In the genomic region with DNA sequence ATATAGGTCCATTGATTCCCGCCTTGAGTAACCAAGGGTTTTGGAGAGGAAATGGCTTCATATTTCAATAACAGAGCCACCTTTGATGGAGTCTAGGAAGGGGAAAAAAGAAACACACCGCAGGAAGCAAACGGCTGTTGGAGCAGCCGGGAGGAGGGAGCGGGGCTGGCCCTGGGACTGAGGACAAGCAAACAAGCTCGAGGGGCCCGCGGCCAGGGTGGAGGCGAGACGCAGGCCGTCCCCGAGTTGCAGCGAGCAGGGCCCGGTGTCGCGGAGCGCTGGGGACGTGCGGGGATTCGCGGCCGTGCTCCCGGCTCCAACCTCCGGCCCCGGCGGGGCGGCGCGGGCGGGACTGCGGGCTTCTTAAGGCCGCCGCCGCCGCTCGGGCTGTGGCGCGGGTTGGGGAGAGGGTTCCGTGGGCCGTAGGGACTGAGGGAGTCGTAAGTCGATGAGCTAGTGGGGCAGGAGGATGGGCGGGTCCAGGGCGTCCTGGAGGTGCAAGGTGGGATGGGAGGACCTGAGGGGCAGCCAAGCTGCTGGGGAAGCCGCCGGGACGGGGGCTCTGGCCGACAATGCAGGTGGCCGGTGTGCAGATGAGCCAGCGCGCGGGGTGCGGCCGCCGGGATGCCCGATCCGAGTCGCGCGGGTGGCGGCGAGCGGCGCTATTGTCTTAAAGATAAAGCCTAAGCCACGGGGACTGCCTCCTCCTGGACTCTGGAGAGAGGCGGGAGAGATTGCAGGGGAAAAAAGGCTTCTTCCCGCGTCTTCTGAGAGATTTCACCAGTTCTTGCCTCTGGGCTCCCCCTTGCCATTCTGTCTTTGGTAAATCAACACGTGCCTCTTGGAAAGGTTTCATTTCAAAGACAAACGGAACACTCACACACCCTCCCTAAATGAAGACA, we compare ENCODE assay signal across 9 cellular contexts. TPM values are rescaled to one million over a fixed set of nuclear protein-coding genes. Genes with fewer than 3 reads are reported as not detected.
DNase-seq lines count a peak whose midpoint lies in the region; ATAC-seq and TF ChIP-seq lines count a peak whose summit lies in the region.
"Had no signal": no experiment of that assay in that cellular context is flagged by ENCODE, and none has a peak within 500 bp of the region (broad histone marks: within the 10 kb centered on the region; RNA-seq: fewer than 3 reads in every experiment).

No MANE protein-coding gene starts in this region.

- H3K4me2 ChIP-seq in neural cell (ENCODE audit: low read length), result peak overlapping the region; percentile 28

- no peaks in the 10 kb centered on the region for H4K20me1 ChIP-seq in neural cell (ENCODE audit: insufficient read depth)

- peak; percentile 49 for TF ChIP-seq CTCF in foreskin keratinocyte (conservative IDR thresholded peaks at IDR 0.05)
- TF ChIP-seq CTCF in neural cell (IDR thresholded peaks at IDR 0.05; ENCODE audit: poor library complexity, severe bottlenecking), result peak; percentile 92

- H3K4me1 ChIP-seq in foreskin keratinocyte, result no peaks in the 10 kb centered on the region

- ATAC-seq in foreskin keratinocyte (peak; percentile 69), HG03108 (IDR thresholded peaks at IDR 0.05; ENCODE audit: unreplicated experiment) (no peak)

- no peak for TF ChIP-seq EP300 in neural cell (conservative IDR thresholded peaks at IDR 0.05; ENCODE audit: poor library complexity, severe bottlenecking)

- peak overlapping the region; percentile 72 for H3K4me3 ChIP-seq in neural cell (ENCODE audit: low read length)

- H3K27ac ChIP-seq in foreskin keratinocyte (no peak overlapping the region), neural cell (ENCODE audit: low read length) (no peak overlapping the region)
- H3K27ac ChIP-seq: epithelial cell of prostate had no signal

- H3F3A ChIP-seq in neural cell (ENCODE audit: insufficient read depth, low read length, poor library complexity, severe bottlenecking), result no peaks in the 10 kb centered on the region

- H3K27ac Mint-ChIP-seq in activated CD4-positive, alpha-beta memory T cell treated with anti-CD3 and anti-CD28 coated beads, Interleukin-2, amount 10 ng/mL, durations not matched to agents 7 days and 5 days, result no peak overlapping the region

- H3K27me3 Mint-ChIP-seq in activated CD4-positive, alpha-beta memory T cell treated with anti-CD3 and anti-CD28 coated beads, Interleukin-2, amount 10 ng/mL, durations not matched to agents 7 days and 5 days, result peaks cover 44% of the 10 kb centered on the region

- peak overlapping the region; percentile 43 for H3K4me3 Mint-ChIP-seq in activated CD4-positive, alpha-beta memory T cell treated with anti-CD3 and anti-CD28 coated beads, Interleukin-2, amount 10 ng/mL, durations not matched to agents 7 days and 5 days

- TF ChIP-seq RAD21 in neural cell (conservative IDR thresholded peaks at IDR 0.05), result peak; percentile 93

- H3K9me2 ChIP-seq in neural cell (ENCODE audit: insufficient read depth, low read length), result no peaks in the 10 kb centered on the region

- H3K79me2 ChIP-seq in neural cell (replicated peaks; ENCODE audit: insufficient read depth, low read length), result no peaks in the 10 kb centered on the region

- CTCF ChIA-PET in activated CD4-positive, alpha-beta memory T cell treated with anti-CD3 and anti-CD28 coated beads, Interleukin-2, amount 10 ng/mL, durations not matched to agents 7 days and 5 days (lab: Charles Lee), result interaction anchor here (2.3 kb wide), 1 partner anchor 10 kb away, joined by 8 read pairs; no protein-coding TSS in a partner anchor

- peak; percentile 70 to 81 (median 75) for DNase-seq in NCI-H1417 (lab: John Stamatoyannopoulos, UW)
- no peak for DNase-seq in NCI-H1417 treated with DMSO at 0.1 percent for 48 hours (lab: John Stamatoyannopoulos, UW)
- DNase-seq in H4 (ENCODE audit: low spot score), result peak; percentile 75
- DNase-seq in NCI-H146 (lab: John Stamatoyannopoulos, UW), result peak; percentile 78
- DNase-seq in activated CD4-positive, alpha-beta memory T cell treated with anti-CD3 and anti-CD28 coated beads, Interleukin-2, amount 10 ng/mL, durations not matched to agents 7 days and 5 days, result no peak
- peak in 1 of 2 donors; percentile 9 for DNase-seq in foreskin keratinocyte

- no peaks in the 10 kb centered on the region for H3K36me3 ChIP-seq in neural cell (ENCODE audit: insufficient read depth, low read length)

- peak overlapping the region; percentile 67 for H3K9ac ChIP-seq in neural cell (ENCODE audit: low read length)

- POLR2A ChIA-PET in activated CD4-positive, alpha-beta memory T cell treated with anti-CD3 and anti-CD28 coated beads, Interleukin-2, amount 10 ng/mL, durations not matched to agents 7 days and 5 days (lab: Charles Lee), result no interaction called here

- peak overlapping the region; percentile 66 for H2AFZ ChIP-seq in neural cell (ENCODE audit: low read depth, low read length)

- H3K9me3 ChIP-seq in neural cell (ENCODE audit: low read length), result no peaks in the 10 kb centered on the region

- no peaks in the 10 kb centered on the region for H3K36me3 Mint-ChIP-seq in activated CD4-positive, alpha-beta memory T cell treated with anti-CD3 and anti-CD28 coated beads, Interleukin-2, amount 10 ng/mL, durations not matched to agents 7 days and 5 days (ENCODE audit: low read depth)

- peaks cover 4% of the 10 kb centered on the region for H3K4me1 Mint-ChIP-seq in activated CD4-positive, alpha-beta memory T cell treated with anti-CD3 and anti-CD28 coated beads, Interleukin-2, amount 10 ng/mL, durations not matched to agents 7 days and 5 days

- H3K27me3 ChIP-seq in foreskin keratinocyte (peaks cover 55% of the 10 kb centered on the region), neural cell (ENCODE audit: insufficient read depth, low read depth, low read length) (peaks cover 19% of the 10 kb centered on the region)

- no peaks in the 10 kb centered on the region for H3K9me3 Mint-ChIP-seq in activated CD4-positive, alpha-beta memory T cell treated with anti-CD3 and anti-CD28 coated beads, Interleukin-2, amount 10 ng/mL, durations not matched to agents 7 days and 5 days

TF ChIP-seq in neural cell, 6 proteins besides CTCF, POLR2A, EP300 and RAD21:
- no peak for TF ChIP-seq EZH2 (IDR thresholded peaks at IDR 0.05; ENCODE audit: borderline replicate concordance, insufficient read depth, low read length, poor library complexity, severe bottlenecking)
- peak; percentile 22 for TF ChIP-seq MXI1 (conservative IDR thresholded peaks at IDR 0.05; ENCODE audit: poor library complexity, severe bottlenecking)
- peak; percentile 93 for TF ChIP-seq SMC3 (conservative IDR thresholded peaks at IDR 0.05; ENCODE audit: poor library complexity)
- TF ChIP-seq POLR2AphosphoS5 (IDR thresholded peaks at IDR 0.05), result peak; percentile 4

RNA-seq across cellular contexts. Expression of gene HAPLN1, which starts 1.5 kb away (rescaled TPM):
- total RNA-seq in H4 (2014; rRNA removed; shearing (Covaris generic)), result 4.5 and 6.5 TPM in 2 replicates
- not detected for total RNA-seq in activated CD4-positive, alpha-beta memory T cell treated with anti-CD3 and anti-CD28 coated beads, Interleukin-2, amount 10 ng/mL, durations not matched to agents 7 days and 5 days
- not detected in 2 replicates for total RNA-seq in foreskin keratinocyte
- polyA plus RNA-seq in foreskin keratinocyte, result not detected in 2 replicates
- 0.10 TPM in 2 replicates for polyA plus RNA-seq in neural cell
- polyA minus RNA-seq in neural cell, result 0.24 TPM in 1 of 2 replicates, not detected in the other

Comparison
In these comparisons a context has a peak if more than half of its experiments do, and no peak if none do; other contexts are left out.
1. DNase-seq: peak in NCI-H1417 (3 of 3), H4 (single experiment) and NCI-H146 (single experiment); none in NCI-H1417 treated with DMSO at 0.1 percent for 48 hours (single experiment) and activated CD4-positive, alpha-beta memory T cell treated with anti-CD3 and anti-CD28 coated beads, Interleukin-2, amount 10 ng/mL, durations not matched to agents 7 days and 5 days (single experiment).